29 cellular contexts compared by ENCODE assay signal in the genomic region with DNA sequence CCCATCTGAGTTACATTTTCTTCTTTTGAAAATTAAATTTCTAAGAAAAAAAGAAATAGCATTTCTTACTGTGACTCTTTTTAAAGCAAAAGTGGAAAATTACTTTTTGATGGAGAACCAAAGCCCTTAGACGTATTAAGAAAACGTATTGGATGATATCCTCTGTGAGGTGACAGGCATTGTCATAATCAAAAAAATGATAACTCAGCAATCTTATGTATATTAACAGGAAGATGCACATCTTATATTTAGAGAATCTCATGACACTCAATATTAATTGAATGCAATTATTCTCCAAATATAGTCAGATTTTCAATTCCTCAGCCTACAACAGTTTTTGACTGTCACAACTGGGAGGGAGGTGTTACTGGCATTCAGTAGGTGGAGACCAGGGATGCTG. TPM values are rescaled to one million over a fixed set of nuclear protein-coding genes. Genes with fewer than 3 reads are reported as not detected.
"Had no signal": no experiment of that assay in that cellular context is flagged by ENCODE, and none has a peak within 500 bp of the region (broad histone marks: within the 10 kb centered on the region; RNA-seq: fewer than 3 reads in every experiment).

No MANE protein-coding gene starts in this region.

- H3K36me3 ChIP-seq: ascending aorta had no signal

- ATAC-seq: activated CD8-positive, alpha-beta memory T cell treated with anti-CD3 and anti-CD28 coated beads, Interleukin-2, amount 10 ng/mL, durations not matched to agents 7 days and 5 days; activated CD8-positive, alpha-beta T cell treated with anti-CD3 and anti-CD28 coated beads for 36 hours; activated naive CD8-positive, alpha-beta T cell treated with anti-CD3 and anti-CD28 coated beads, Interleukin-2, amount 50 U/mL, for 24 hours had no signal

- H3K9me3 ChIP-seq: ascending aorta had no signal

- H3K4me3 ChIP-seq: ascending aorta had no signal

- H3K27ac ChIP-seq: ascending aorta, VCaP had no signal

- FAIRE-seq: bronchial epithelial cell, colon, TTC549 had no signal

- H3K4me1 ChIP-seq: ascending aorta had no signal

- DNase-seq: activated B cell treated with CpG ODN at 0.5 μM for 24 hours; activated CD4-positive, alpha-beta memory T cell treated with anti-CD3 and anti-CD28 coated beads for 36 hours; activated CD4-positive, alpha-beta T cell treated with anti-CD3 and anti-CD28 coated beads for 4 hours; activated CD4-positive, alpha-beta T cell treated with anti-CD3 and anti-CD28 coated beads, Interleukin-2, amount 10 ng/mL, durations not matched to agents 24 days and 14 days; activated CD4-positive, alpha-beta T cell treated with anti-CD3 and anti-CD28 coated beads, Interleukin-2, amount 50 U/mL, for 1 hour; activated CD4-positive, alpha-beta T cell treated with anti-CD3 and anti-CD28 coated beads, Interleukin-2, amount 50 U/mL, for 4 hours; activated CD4-positive, CD25-positive, alpha-beta regulatory T cell treated with anti-CD3 and anti-CD28 coated beads, Interleukin-2, amount 50 U/mL, for 72 hours; activated CD8-positive, alpha-beta memory T cell treated with anti-CD3 and anti-CD28 coated beads, Interleukin-2, amount 10 ng/mL, durations not matched to agents 7 days and 5 days; activated CD8-positive, alpha-beta memory T cell treated with anti-CD3 and anti-CD28 coated beads, Interleukin-2, amount 50 U/mL, for 48 hours; activated CD8-positive, alpha-beta T cell treated with anti-CD3 and anti-CD28 coated beads for 36 hours; activated effector memory CD4-positive, alpha-beta T cell treated with Interleukin-2 at 50 U/mL for 16 hours; activated gamma-delta T cell; activated naive CD4-positive, alpha-beta T cell treated with anti-CD3 and anti-CD28 coated beads, Interleukin-2, amount 10 ng/mL, durations not matched to agents 7 days and 5 days; activated naive CD4-positive, alpha-beta T cell treated with Interleukin-2 at 50 U/mL for 16 hours; activated naive CD8-positive, alpha-beta T cell treated with anti-CD3 and anti-CD28 coated beads, Interleukin-2, amount 10 ng/mL, durations not matched to agents 7 days and 5 days; activated naive CD8-positive, alpha-beta T cell treated with anti-CD3 and anti-CD28 coated beads, Interleukin-2, amount 50 U/mL, for 24 hours; activated T-cell treated with anti-CD3 and anti-CD28 coated beads, Interleukin-2, amount 50 U/mL, for 24 hours; activated T-cell treated with anti-CD3 and anti-CD28 coated beads, Interleukin-2, amount 50 U/mL, for 48 hours; amygdala; anterior cingulate cortex; central memory CD4-positive, alpha-beta T cell; T-helper 2 cell; T-helper 9 cell had no signal

- H3K27me3 ChIP-seq: ascending aorta had no signal

RNA-seq across cellular contexts. Expression of a gene that starts 25.1 kb away (rescaled TPM):
- total RNA-seq: activated B cell treated with CpG ODN at 0.5 μM for 24 hours; activated CD4-positive, alpha-beta memory T cell treated with anti-CD3 and anti-CD28 coated beads for 36 hours; activated CD4-positive, alpha-beta T cell treated with anti-CD3 and anti-CD28 coated beads, Interleukin-2, amount 10 ng/mL, durations not matched to agents 24 days and 14 days; activated CD8-positive, alpha-beta memory T cell treated with anti-CD3 and anti-CD28 coated beads, Interleukin-2, amount 10 ng/mL, durations not matched to agents 7 days and 5 days; activated CD8-positive, alpha-beta T cell treated with anti-CD3 and anti-CD28 coated beads for 36 hours; activated naive CD8-positive, alpha-beta T cell treated with anti-CD3 and anti-CD28 coated beads, Interleukin-2, amount 10 ng/mL, durations not matched to agents 7 days and 5 days; activated T-helper 2 cell treated with anti-CD3 and anti-CD28 coated beads, Interferon-gamma antibody, Interleukin-2, Interleukin-4, amounts not matched to agents 10 μg/mL and 5 μg/mL and 100 μg/mL, durations not matched to agents 14 hours and 24 hours and 36 hours; bronchial epithelial cell had no signal
